20 cellular contexts compared by ENCODE assay signal in the genomic region with DNA sequence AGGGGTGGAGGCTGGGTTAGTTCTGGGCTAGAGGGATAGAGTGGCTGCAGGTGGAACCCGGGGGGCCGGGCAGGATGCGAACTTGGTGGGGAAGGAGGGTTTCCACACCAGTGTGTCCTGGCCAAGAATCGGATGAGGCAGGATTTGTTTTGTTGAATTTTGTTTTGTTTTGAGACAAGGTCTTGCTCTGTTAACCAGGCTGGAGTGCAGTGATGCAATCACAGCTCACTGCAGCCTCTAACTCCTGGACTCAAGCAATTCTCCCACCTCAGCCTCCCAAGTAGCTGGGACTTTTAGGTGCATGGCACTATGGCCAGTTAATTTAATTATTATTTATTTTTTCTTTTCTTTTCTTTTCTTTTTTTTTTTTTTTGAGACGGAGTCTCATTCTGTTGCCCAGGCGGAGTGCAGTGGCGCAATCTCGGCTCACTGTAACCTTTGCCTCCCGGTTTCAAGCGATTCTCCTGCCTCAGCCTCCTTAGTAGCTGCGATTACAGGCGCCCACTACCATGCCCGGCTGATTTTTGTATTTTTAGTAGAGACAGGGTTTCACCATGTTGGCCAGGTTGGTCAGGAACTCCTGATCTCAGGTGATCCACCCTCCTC. TPM values are rescaled to one million over a fixed set of nuclear protein-coding genes. Genes with fewer than 3 reads are reported as not detected.
DNase-seq lines count a peak whose midpoint lies in the region; ATAC-seq and TF ChIP-seq lines count a peak whose summit lies in the region.
"Had no signal": no experiment of that assay in that cellular context is flagged by ENCODE, and none has a peak within 500 bp of the region (broad histone marks: within the 10 kb centered on the region; RNA-seq: fewer than 3 reads in every experiment).

No MANE protein-coding gene starts in this region.

- whole genome bisulfite sequencing in H9 (ENCODE audit: extremely low coverage, insufficient read length, low lambda C conversion rate), result no CpG with 5 or more reads among the region's 13 CpGs

- H3K79me2 ChIP-seq in H9 (ENCODE audit: insufficient read depth, low read length), result no peaks in the 10 kb centered on the region

- H3K23ac ChIP-seq in H9 (ENCODE audit: insufficient read length, low read depth, low read length), result no peak overlapping the region

- H3K27ac ChIP-seq in 22Rv1 (peak overlapping the region; percentile 34), H9 (ENCODE audit: insufficient read length, low read depth, low read length) (no peak overlapping the region)
- H3K27ac ChIP-seq in CD8-positive, alpha-beta memory T cell (ENCODE audit: low read depth, low read length), result no peak overlapping the region

- H3K9me3 ChIP-seq in H9 (ENCODE audit: control insufficient read depth, low read depth, low read length), result no peaks in the 10 kb centered on the region
- no peaks in the 10 kb centered on the region for H3K9me3 ChIP-seq in CD8-positive, alpha-beta memory T cell (ENCODE audit: low read length)
- H3K9me3 ChIP-seq: breast epithelium, gastroesophageal sphincter, lower lobe of right lung had no signal

- POLR2A ChIA-PET in CD8-positive, alpha-beta memory T cell (lab: Charles Lee), result interaction anchor here (0.8 to 2.1 kb wide), 3 partner anchors 13 to 22 kb away, joined by 3 to 12 read pairs (median 4); a partner anchor contains a TSS

- H3K4me3 ChIP-seq in CD8-positive, alpha-beta memory T cell (ENCODE audit: low read length), result no peak overlapping the region

- no peak overlapping the region for H2AFZ ChIP-seq in H9 (ENCODE audit: low read length)

- no peak for TF ChIP-seq CTCF in 22Rv1 (IDR thresholded peaks at IDR 0.05)
- TF ChIP-seq CTCF in H9 (conservative IDR thresholded peaks at IDR 0.05), result no peak
- no peak for TF ChIP-seq CTCF in nephron progenitor cell (IDR thresholded peaks at IDR 0.05)

- no peak overlapping the region for H2BK15ac ChIP-seq in H9 (ENCODE audit: low read depth, low read length)

- CTCF ChIA-PET in CD8-positive, alpha-beta memory T cell (lab: Charles Lee), result interaction anchor here (0.7 to 3.1 kb wide), 3 partner anchors 12 to 139 kb away, joined by 3 to 13 read pairs (median 3); a partner anchor contains a TSS

- no peaks in the 10 kb centered on the region; the same call in 1 of the 2 replicates for H3K27me3 Mint-ChIP-seq in H9 (ENCODE audit: low read depth)
- no peaks in the 10 kb centered on the region for H3K27me3 Mint-ChIP-seq in central memory CD8-positive, alpha-beta T cell
- H3K27me3 Mint-ChIP-seq in nephron progenitor cell (ENCODE audit: low read depth, poor library complexity), result peaks cover 16% of the 10 kb centered on the region
- H3K27me3 Mint-ChIP-seq in CD8-positive, alpha-beta memory T cell, result no peaks in the 10 kb centered on the region
- H3K27me3 Mint-ChIP-seq: activated CD4-positive, alpha-beta memory T cell treated with anti-CD3 and anti-CD28 coated beads, Interleukin-2, amount 10 ng/mL, durations not matched to agents 7 days and 5 days had no signal

- H3K36me3 Mint-ChIP-seq in H9 (ENCODE audit: insufficient read depth in 1 of 3, low read depth in 3 of 3), result no peaks in the 10 kb centered on the region
- H3K36me3 Mint-ChIP-seq in central memory CD8-positive, alpha-beta T cell (ENCODE audit: insufficient read depth), result peaks cover 2% of the 10 kb centered on the region
- H3K36me3 Mint-ChIP-seq in nephron progenitor cell (ENCODE audit: low read depth), result no peaks in the 10 kb centered on the region
- no peaks in the 10 kb centered on the region for H3K36me3 Mint-ChIP-seq in CD8-positive, alpha-beta memory T cell

- no peaks in the 10 kb centered on the region for H3K36me3 ChIP-seq in CD8-positive, alpha-beta memory T cell (ENCODE audit: insufficient read depth, low read length)
- H3K36me3 ChIP-seq: breast epithelium, gastroesophageal sphincter, lower lobe of right lung had no signal

- no peak overlapping the region for H2AK5ac ChIP-seq in H9 (ENCODE audit: insufficient read length, low read length)

- H3K79me1 ChIP-seq in H9 (ENCODE audit: insufficient read depth, low read depth, low read length, poor library complexity, severe bottlenecking), result no peaks in the 10 kb centered on the region

- H3K4me2 ChIP-seq in H9 (ENCODE audit: insufficient read depth, insufficient read length, low read length), result no peak overlapping the region

- H3K4me1 ChIP-seq in H9 (ENCODE audit: insufficient read depth, low read length), result no peaks in the 10 kb centered on the region
- peaks cover 15% of the 10 kb centered on the region for H3K4me1 ChIP-seq in CD8-positive, alpha-beta memory T cell (ENCODE audit: insufficient read depth, low read length)
- H3K4me1 ChIP-seq: breast epithelium had no signal

- no peak overlapping the region for H3K4ac ChIP-seq in H9 (ENCODE audit: low read depth, low read length)

- no peaks in the 10 kb centered on the region for H4K20me1 ChIP-seq in H9 (ENCODE audit: control insufficient read depth, insufficient read depth, insufficient read length)

- H4K5ac ChIP-seq in H9 (ENCODE audit: insufficient read length, low read depth, low read length), result no peak overlapping the region

- H3K27ac Mint-ChIP-seq in H9, result peak overlapping the region in 2 of 3 experiments; percentile 29 to 54; a peak in 1 of 7 replicates
- no peak overlapping the region for H3K27ac Mint-ChIP-seq in central memory CD8-positive, alpha-beta T cell (ENCODE audit: low read depth)
- H3K27ac Mint-ChIP-seq in nephron progenitor cell, result peak overlapping the region; percentile 72
- H3K27ac Mint-ChIP-seq in CD8-positive, alpha-beta memory T cell, result peak overlapping the region in 1 of 8 donors; percentile 52
- H3K27ac Mint-ChIP-seq: activated CD4-positive, alpha-beta memory T cell treated with anti-CD3 and anti-CD28 coated beads, Interleukin-2, amount 10 ng/mL, durations not matched to agents 7 days and 5 days; T-helper 2 cell treated with Interferon-gamma antibody and Interleukin-4, amounts not matched to agents 5 μg/mL and 100 μg/mL, for 36 hours had no signal

- H2BK20ac ChIP-seq in H9 (ENCODE audit: low read depth, low read length, poor library complexity, severe bottlenecking), result no peak overlapping the region

- no peak overlapping the region for H3K56ac ChIP-seq in H9 (ENCODE audit: insufficient read length, low read depth, low read length)

- H3K4me1 Mint-ChIP-seq in H9 (peaks cover 4 to 14% of the 10 kb centered on the region in 2 experiments), nephron progenitor cell (peaks cover 15% of the 10 kb centered on the region)
- H3K4me1 Mint-ChIP-seq in central memory CD8-positive, alpha-beta T cell, result no peaks in the 10 kb centered on the region
- peaks cover 0 to 14% (median 7%) of the 10 kb centered on the region in 3 donors for H3K4me1 Mint-ChIP-seq in CD8-positive, alpha-beta memory T cell

- no peak overlapping the region for H2BK120ac ChIP-seq in H9 (ENCODE audit: low read depth, low read length, poor library complexity, severe bottlenecking)

- no peak overlapping the region for H3K9ac ChIP-seq in H9 (ENCODE audit: extremely low read depth, insufficient read length, low read length)

- H3K14ac ChIP-seq in H9 (ENCODE audit: insufficient read depth, low read length), result no peak overlapping the region

- H4K91ac ChIP-seq in H9 (ENCODE audit: insufficient read length, low read depth, low read length), result no peak overlapping the region

- no peaks in the 10 kb centered on the region for H3K23me2 ChIP-seq in H9 (ENCODE audit: insufficient read length, low read depth, low read length, poor library complexity, severe bottlenecking)

- H2BK12ac ChIP-seq in H9 (ENCODE audit: insufficient read length, low read depth, low read length), result no peak overlapping the region

- H3K27me3 ChIP-seq in H9 (ENCODE audit: insufficient read depth, low read length), result no peaks in the 10 kb centered on the region
- no peaks in the 10 kb centered on the region for H3K27me3 ChIP-seq in CD8-positive, alpha-beta memory T cell (ENCODE audit: insufficient read depth, low read length, poor library complexity, severe bottlenecking)
- H3K27me3 ChIP-seq: breast epithelium, gastroesophageal sphincter had no signal

- H4K8ac ChIP-seq in H9 (replicated peaks; ENCODE audit: insufficient read length, low read depth, low read length), result no peak overlapping the region

- DNase-seq in H9 (no peak), nephron progenitor cell (no peak), SKM-1 (lab: John Stamatoyannopoulos, UW; ENCODE audit: unreplicated experiment) (no peak), Kasumi-1 (lab: John Stamatoyannopoulos, UW) (no peak)
- DNase-seq in central memory CD8-positive, alpha-beta T cell (ENCODE audit: low spot score in 2 of 2), result no peak
- no peak for DNase-seq in CD8-positive, alpha-beta memory T cell
- DNase-seq: activated CD4-positive, alpha-beta memory T cell treated with anti-CD3 and anti-CD28 coated beads, Interleukin-2, amount 10 ng/mL, durations not matched to agents 7 days and 5 days; activated CD4-positive, CD25-positive, alpha-beta regulatory T cell; activated T-cell treated with anti-CD3 and anti-CD28 coated beads, Interleukin-2, amount 50 U/mL, for 48 hours; DND-41; lower lobe of right lung; NCI-H146; NCI-H774; PC-3 had no signal

- ATAC-seq in central memory CD8-positive, alpha-beta T cell (replicated peaks; ENCODE audit: extremely low read depth, poor library complexity, severe bottlenecking), result no peak
- no peak for ATAC-seq in HG03139 (IDR thresholded peaks at IDR 0.05; ENCODE audit: unreplicated experiment)

- no peak overlapping the region for H3K4me3 Mint-ChIP-seq in H9
- H3K4me3 Mint-ChIP-seq in central memory CD8-positive, alpha-beta T cell, result peak overlapping the region; percentile 32
- H3K4me3 Mint-ChIP-seq in nephron progenitor cell, result no peak overlapping the region
- peak overlapping the region in 1 of 7 donors; percentile 22 for H3K4me3 Mint-ChIP-seq in CD8-positive, alpha-beta memory T cell
- H3K4me3 Mint-ChIP-seq: activated CD4-positive, alpha-beta memory T cell treated with anti-CD3 and anti-CD28 coated beads, Interleukin-2, amount 10 ng/mL, durations not matched to agents 7 days and 5 days had no signal

- H2BK5ac ChIP-seq in H9 (ENCODE audit: insufficient read length, low read length), result no peak overlapping the region

- H3K18ac ChIP-seq in H9 (ENCODE audit: insufficient read length, low read depth, low read length), result no peak overlapping the region

- H3T11ph ChIP-seq in H9 (ENCODE audit: low read length), result no peak overlapping the region

- H3K9me3 Mint-ChIP-seq in H9, result no peaks in the 10 kb centered on the region
- H3K9me3 Mint-ChIP-seq in central memory CD8-positive, alpha-beta T cell, result no peaks in the 10 kb centered on the region
- no peaks in the 10 kb centered on the region for H3K9me3 Mint-ChIP-seq in nephron progenitor cell
- H3K9me3 Mint-ChIP-seq in CD8-positive, alpha-beta memory T cell, result no peaks in the 10 kb centered on the region
- H3K9me3 Mint-ChIP-seq: activated CD4-positive, alpha-beta memory T cell treated with anti-CD3 and anti-CD28 coated beads, Interleukin-2, amount 10 ng/mL, durations not matched to agents 7 days and 5 days; T-helper 2 cell treated with Interferon-gamma antibody and Interleukin-4, amounts not matched to agents 5 μg/mL and 100 μg/mL, for 36 hours had no signal

RNA-seq across cellular contexts. Expression of a gene that starts 13.0 kb away (rescaled TPM):
- 37.4 and 40.2 TPM in 2 replicates for total RNA-seq in H9 (2021)
- 10 to 100 TPM; 41.4 to 46.3 TPM for total RNA-seq in CD8-positive, alpha-beta memory T cell
- 50.2 TPM for polyA plus RNA-seq in CD8-positive, alpha-beta memory T cell

RNA-seq across cellular contexts. Expression of a gene that starts 14.8 kb away (rescaled TPM):
- total RNA-seq in H9 (2021), result 0.39 TPM in 1 of 2 replicates, not detected in the other
- total RNA-seq in CD8-positive, alpha-beta memory T cell, result 1 to 10 TPM in 1 of 2 experiments, under 1 TPM in 1; 1.00 to 1.7 TPM
- 0.56 TPM for polyA plus RNA-seq in CD8-positive, alpha-beta memory T cell
- total RNA-seq: breast epithelium, epithelial cell of proximal tubule had no signal

RNA-seq across cellular contexts. Expression of a gene that starts 19.7 kb away (rescaled TPM):
- 68.0 and 69.0 TPM in 2 replicates for total RNA-seq in H9 (2021)
- 10 to 100 TPM; 75.9 to 78.8 TPM for total RNA-seq in CD8-positive, alpha-beta memory T cell
- 13.6 TPM for polyA plus RNA-seq in CD8-positive, alpha-beta memory T cell

RNA-seq across cellular contexts. Expression of a gene that starts 20.8 kb away (rescaled TPM):
- total RNA-seq in H9 (2021), result 1.1 and 1.3 TPM in 2 replicates
- total RNA-seq in CD8-positive, alpha-beta memory T cell, result 1 to 10 TPM; 4.3 to 5.0 TPM
- polyA plus RNA-seq in CD8-positive, alpha-beta memory T cell, result 6.5 TPM

RNA-seq across cellular contexts. Expression of a gene that starts 29.7 kb away (rescaled TPM):
- 17.2 and 17.5 TPM in 2 replicates for total RNA-seq in H9 (2021)
- total RNA-seq in CD8-positive, alpha-beta memory T cell, result 10 to 100 TPM; 96.2 to 99.1 TPM
- polyA plus RNA-seq in CD8-positive, alpha-beta memory T cell, result 40.5 TPM
